In genomic region chr3:57952208-57952631, GRCh38 we compare ENCODE assay signal across 11 cellular contexts. TPM values are rescaled to one million over a fixed set of nuclear protein-coding genes. Genes with fewer than 3 reads are reported as not detected.
DNase-seq lines count a peak whose midpoint lies in the region; ATAC-seq and TF ChIP-seq lines count a peak whose summit lies in the region.
"Had no signal": no experiment of that assay in that cellular context is flagged by ENCODE, and none has a peak within 500 bp of the region (broad histone marks: within the 10 kb centered on the region; RNA-seq: fewer than 3 reads in every experiment).

No MANE protein-coding gene starts in this region.

- H3K4me1 Mint-ChIP-seq in activated CD8-positive, alpha-beta T cell treated with anti-CD3 and anti-CD28 coated beads, Interleukin-2, amount 10 ng/mL, durations not matched to agents 7 days and 5 days (ENCODE audit: low read depth): peaks cover 4% of the 10 kb centered on the region
- H3K4me1 Mint-ChIP-seq: IgD-negative memory B cell had no signal

- H3K27ac Mint-ChIP-seq in activated CD8-positive, alpha-beta T cell treated with anti-CD3 and anti-CD28 coated beads, Interleukin-2, amount 10 ng/mL, durations not matched to agents 7 days and 5 days: no peak overlapping the region
- H3K27ac Mint-ChIP-seq: CD4-positive, alpha-beta T cell; IgD-negative memory B cell had no signal

- H3K27me3 Mint-ChIP-seq in activated CD8-positive, alpha-beta T cell treated with anti-CD3 and anti-CD28 coated beads, Interleukin-2, amount 10 ng/mL, durations not matched to agents 7 days and 5 days (ENCODE audit: low read depth): no peaks in the 10 kb centered on the region
- H3K27me3 Mint-ChIP-seq: CD4-positive, alpha-beta T cell had no signal

- DNase-seq in A673 (ENCODE audit: low spot score) (peak; percentile 59), NCI-H82 (lab: John Stamatoyannopoulos, UW) (peak; percentile 87), fibroblast of gingiva (ENCODE audit: low read depth) (peak; percentile 58), myocyte (ENCODE audit: low read depth) (peak; percentile 47), NCI-H2171 treated with DMSO at 0.1 percent for 48 hours (lab: John Stamatoyannopoulos, UW) (no peak)
- DNase-seq in activated CD8-positive, alpha-beta T cell treated with anti-CD3 and anti-CD28 coated beads, Interleukin-2, amount 10 ng/mL, durations not matched to agents 7 days and 5 days: no peak
- DNase-seq: CD4-positive, alpha-beta T cell had no signal

- H3K36me3 Mint-ChIP-seq in activated CD8-positive, alpha-beta T cell treated with anti-CD3 and anti-CD28 coated beads, Interleukin-2, amount 10 ng/mL, durations not matched to agents 7 days and 5 days (ENCODE audit: low read depth): no peaks in the 10 kb centered on the region

- no peak overlapping the region for H3K4me3 ChIP-seq in A673 (ENCODE audit: low read depth, low read length, poor library complexity, severe bottlenecking)
- H3K4me3 ChIP-seq: upper lobe of left lung had no signal

- BruUV-seq in A673 (replicated peaks; lab: Mats Ljungman, UMichigan): no TSS peak

- POLR2A ChIA-PET in A673 (lab: Charles Lee; ENCODE audit: low non-redundant PET): no interaction called here
- POLR2A ChIA-PET in activated CD8-positive, alpha-beta T cell treated with anti-CD3 and anti-CD28 coated beads, Interleukin-2, amount 10 ng/mL, durations not matched to agents 7 days and 5 days (lab: Charles Lee): no interaction called here

- peak overlapping the region; percentile 60 for H3K27ac ChIP-seq in A673 (ENCODE audit: low read depth, low read length, poor library complexity, severe bottlenecking)

- no peak for TF ChIP-seq CTCF in A673 (conservative IDR thresholded peaks at IDR 0.05; ENCODE audit: low read depth, low read length)

- no peaks in the 10 kb centered on the region for H3K27me3 ChIP-seq in A673 (replicated peaks; ENCODE audit: insufficient read depth, low read depth, low read length, poor library complexity)
- H3K27me3 ChIP-seq: upper lobe of left lung had no signal

- H3K36me3 ChIP-seq in A673 (ENCODE audit: insufficient read depth, low read length, poor library complexity, severe bottlenecking): no peaks in the 10 kb centered on the region
- H3K36me3 ChIP-seq: upper lobe of left lung had no signal

- H3K9me3 Mint-ChIP-seq in activated CD8-positive, alpha-beta T cell treated with anti-CD3 and anti-CD28 coated beads, Interleukin-2, amount 10 ng/mL, durations not matched to agents 7 days and 5 days (ENCODE audit: insufficient read depth): no peaks in the 10 kb centered on the region
- H3K9me3 Mint-ChIP-seq: CD4-positive, alpha-beta T cell; IgD-negative memory B cell had no signal

- no peaks in the 10 kb centered on the region for H3K9me3 ChIP-seq in A673 (ENCODE audit: low read depth, low read length, poor library complexity, severe bottlenecking)
- H3K9me3 ChIP-seq: upper lobe of left lung had no signal

- H3K4me3 Mint-ChIP-seq in activated CD8-positive, alpha-beta T cell treated with anti-CD3 and anti-CD28 coated beads, Interleukin-2, amount 10 ng/mL, durations not matched to agents 7 days and 5 days: no peak overlapping the region
- H3K4me3 Mint-ChIP-seq: CD4-positive, alpha-beta T cell; IgD-negative memory B cell had no signal

- ATAC-seq in activated CD8-positive, alpha-beta T cell treated with anti-CD3 and anti-CD28 coated beads, Interleukin-2, amount 10 ng/mL, durations not matched to agents 7 days and 5 days: no peak
- no peak for ATAC-seq in HG03097 (IDR thresholded peaks at IDR 0.05; ENCODE audit: low FRiP score, unreplicated experiment)
- ATAC-seq in GM18909 (IDR thresholded peaks at IDR 0.05; ENCODE audit: poor library complexity, unreplicated experiment): no peak

- CTCF ChIA-PET in A673 (lab: Charles Lee): no interaction called here
- CTCF ChIA-PET in activated CD8-positive, alpha-beta T cell treated with anti-CD3 and anti-CD28 coated beads, Interleukin-2, amount 10 ng/mL, durations not matched to agents 7 days and 5 days (lab: Charles Lee): interaction anchor here (0.7 to 1.6 kb wide), 3 partner anchors 10 to 555 kb away, joined by 3 to 4 read pairs (median 3); no protein-coding TSS in a partner anchor

- intact Hi-C loops in A673 (cut with micrococcal nuclease; ENCODE audit: unreplicated experiment): no loop called here

- no peaks in the 10 kb centered on the region for H3K4me1 ChIP-seq in A673 (ENCODE audit: insufficient read depth, low read length, poor library complexity, severe bottlenecking)

RNA-seq across cellular contexts. Expression of gene FLNB, which starts 56.0 kb away (rescaled TPM):
- total RNA-seq in A673 (2021): 41.2 and 43.7 TPM in 2 replicates
- 4.4 and 7.8 TPM in 2 replicates for total RNA-seq in myocyte
- polyA plus RNA-seq in myocyte (2012): 50.5 TPM
- total RNA-seq in activated CD8-positive, alpha-beta T cell treated with anti-CD3 and anti-CD28 coated beads, Interleukin-2, amount 10 ng/mL, durations not matched to agents 7 days and 5 days: 10 to 100 TPM; 14.1 to 15.9 TPM

Comparison
In these comparisons a context has a peak if more than half of its experiments do, and no peak if none do; other contexts are left out.
1. DNase-seq: peak in A673 (single experiment), NCI-H82 (single experiment), fibroblast of gingiva (single experiment) and myocyte (single experiment); none in activated CD8-positive, alpha-beta T cell treated with anti-CD3 and anti-CD28 coated beads, Interleukin-2, amount 10 ng/mL, durations not matched to agents 7 days and 5 days (single experiment) and NCI-H2171 treated with DMSO at 0.1 percent for 48 hours (single experiment).